20 cellular contexts compared by ENCODE assay signal in the genomic region with DNA sequence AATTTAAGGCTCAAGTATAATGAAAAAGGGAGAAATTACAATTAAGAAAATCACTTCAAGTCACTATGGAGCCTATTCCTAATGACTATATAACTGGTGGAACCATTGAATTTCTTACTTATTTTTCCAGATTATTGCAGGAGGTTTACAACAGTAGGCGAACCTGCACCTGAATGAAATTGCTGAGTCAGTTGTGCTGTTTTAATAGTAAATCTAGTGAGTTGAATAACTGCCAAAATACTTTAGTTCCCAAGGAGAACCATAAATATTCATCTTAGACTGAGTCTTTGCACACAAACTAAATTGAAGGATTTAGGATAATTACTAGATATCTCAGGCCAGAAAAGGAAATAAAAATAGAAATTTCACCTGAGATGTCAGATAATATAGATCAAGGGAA.
"Had no signal": no experiment of that assay in that cellular context is flagged by ENCODE, and none has a peak within 500 bp of the region (broad histone marks: within the 10 kb centered on the region; RNA-seq: fewer than 3 reads in every experiment).

No MANE protein-coding gene starts in this region.

- DNase-seq: activated CD4-positive, alpha-beta T cell treated with anti-CD3 and anti-CD28 coated beads for 4 hours; activated CD8-positive, alpha-beta memory T cell treated with anti-CD3 and anti-CD28 coated beads, Interleukin-2, amount 50 U/mL, for 4 hours; activated CD8-positive, alpha-beta T cell treated with anti-CD3 and anti-CD28 coated beads for 36 hours; activated naive CD4-positive, alpha-beta T cell treated with anti-CD3 and anti-CD28 coated beads, Interleukin-2, amount 50 U/mL, for 16 hours; activated naive CD8-positive, alpha-beta T cell treated with anti-CD3 and anti-CD28 coated beads, Interleukin-2, amount 10 ng/mL, durations not matched to agents 7 days and 5 days; activated T-cell treated with anti-CD3 and anti-CD28 coated beads, Interleukin-2, amount 50 U/mL, for 72 hours; adrenal gland; anterior cingulate cortex; cerebellar nuclear complex; Kasumi-1; NCI-H1092; NCI-H1436; NCI-H1694 treated with DMSO at 0.1 percent for 48 hours; NCI-H2029 treated with DMSO at 0.1 percent for 48 hours; NCI-H345; NCI-H510A; NCI-H526 treated with DMSO at 0.1 percent for 48 hours; SHP77 treated with DMSO at 0.1 percent for 48 hours had no signal

- ATAC-seq: activated CD4-positive, CD25-positive, alpha-beta regulatory T cell treated with anti-CD3 and anti-CD28 coated beads, Interleukin-2, amount 50 U/mL, for 24 hours; activated CD8-positive, alpha-beta T cell treated with anti-CD3 and anti-CD28 coated beads for 36 hours; activated T-cell treated with anti-CD3 and anti-CD28 coated beads, Interleukin-2, amount 50 U/mL, for 72 hours had no signal

- H3K27ac ChIP-seq: adrenal gland had no signal

- H3K4me3 ChIP-seq: adrenal gland had no signal

- H3K4me1 ChIP-seq: adrenal gland had no signal

- H3K36me3 ChIP-seq: adrenal gland had no signal

- H3K9me3 ChIP-seq: adrenal gland had no signal

- FAIRE-seq: RCC 7860 had no signal
